In genomic region chr12:58393152-58393551, GRCh38 we compare ENCODE assay signal across 28 cellular contexts.
A peak's percentile ranks its signal among the peaks of the same experiment; 100 is the strongest.
DNase-seq lines count a peak whose midpoint lies in the region; ATAC-seq, FAIRE-seq and TF ChIP-seq lines count a peak whose summit lies in the region.
"Had no signal": no experiment of that assay in that cellular context is flagged by ENCODE, and none has a peak within 500 bp of the region (broad histone marks: within the 10 kb centered on the region; RNA-seq: fewer than 3 reads in every experiment).

No MANE protein-coding gene starts in this region.

- H3K36me3 Mint-ChIP-seq in glutamatergic neuron (ENCODE audit: unreplicated experiment) = peaks cover 4% of the 10 kb centered on the region
- no peaks in the 10 kb centered on the region for H3K36me3 Mint-ChIP-seq in nephron progenitor cell (ENCODE audit: low read depth)
- H3K36me3 Mint-ChIP-seq: CD8-positive, alpha-beta T cell; mesothelial cell of epicardium; natural killer cell had no signal

- FAIRE-seq in D721Med (lab: Jason Lieb, UNC) = no peak

- no CpG with 5 or more reads among the region's 3 CpGs for WGBS in IMR-90 (ENCODE audit: extremely low coverage in 2 of 2, insufficient read length in 1 of 2), 2 experiments

- dilution Hi-C loops in IMR-90 (cut with HindIII; ENCODE audit: low sequenced_read_pairs, unreplicated experiment) = no loop called here

- intact Hi-C loops in IMR-90 (cut with micrococcal nuclease) = no loop called here

- no peak overlapping the region for H4K8ac ChIP-seq in IMR-90 (ENCODE audit: low read depth in 2 of 2, low read length in 2 of 2)

- H3K4me3 Mint-ChIP-seq in glutamatergic neuron (ENCODE audit: unreplicated experiment) (no peak overlapping the region), nephron progenitor cell (no peak overlapping the region)
- H3K4me3 Mint-ChIP-seq: CD8-positive, alpha-beta T cell; mesothelial cell of epicardium; natural killer cell; T-helper 17 cell had no signal

- POLR2A ChIA-PET in IMR-90 (lab: Charles Lee; ENCODE audit: unreplicated experiment) = no interaction called here

- H2AFZ ChIP-seq in IMR-90 (replicated peaks; ENCODE audit: low read length, poor library complexity) = no peak overlapping the region
- H2AFZ ChIP-seq: parathyroid adenoma had no signal

- H3K9me3 ChIP-seq in IMR-90 (ENCODE audit: control insufficient read depth, insufficient read depth, low read length) (no peaks in the 10 kb centered on the region), right atrium auricular region (no peaks in the 10 kb centered on the region)
- H3K9me3 ChIP-seq: adrenal gland, esophagus muscularis mucosa, HAP-1, MG63, SJCRH30, suprapubic skin had no signal

- H3K4me2 ChIP-seq in IMR-90 (ENCODE audit: low read depth, low read length) = no peak overlapping the region

- no peaks in the 10 kb centered on the region for H4K20me1 ChIP-seq in IMR-90 (ENCODE audit: insufficient read depth, low read length)

- H3K27ac Mint-ChIP-seq in glutamatergic neuron (ENCODE audit: unreplicated experiment) = no peak overlapping the region
- H3K27ac Mint-ChIP-seq in nephron progenitor cell = no peak overlapping the region
- H3K27ac Mint-ChIP-seq: CD8-positive, alpha-beta T cell; mesothelial cell of epicardium; natural killer cell; T-helper 17 cell had no signal

- peaks cover 6% of the 10 kb centered on the region; the same call in 1 of the 2 replicates for H3K9me1 ChIP-seq in IMR-90 (ENCODE audit: insufficient read depth, low read length)

- DNase-seq in Daoy (ENCODE audit: low read depth) = peak; percentile 28
- DNase-seq in IMR-90 = peak; percentile 52
- peak; percentile 16 for DNase-seq in amniotic stem cell (lab: John Stamatoyannopoulos, UW)
- DNase-seq in kidney tubule cell (ENCODE audit: low spot score) = peak; percentile 80
- no peak for DNase-seq in glutamatergic neuron
- DNase-seq in nephron progenitor cell = no peak
- DNase-seq in D721Med (ENCODE audit: insufficient read length, low spot score) = no peak
- no peak for DNase-seq in right atrium auricular region (ENCODE audit: low spot score)
- DNase-seq: activated CD4-positive, alpha-beta T cell treated with anti-CD3 and anti-CD28 coated beads, Interleukin-2, amount 50 U/mL, for 48 hours; activated effector memory CD4-positive, alpha-beta T cell treated with anti-CD3 and anti-CD28 coated beads, Interleukin-2, amount 50 U/mL, for 16 hours; adrenal gland; CD8-positive, alpha-beta T cell; DMS79; effector CD4-positive, alpha-beta T cell; MG63; natural killer cell; NCI-H146; NCI-H2171; OCI-M1; T-helper 17 cell had no signal

- no peak overlapping the region for H2BK15ac ChIP-seq in IMR-90 (ENCODE audit: low read depth, low read length)

- H3K4me3 ChIP-seq in IMR-90 (ENCODE audit: insufficient read depth, low read depth, low read length) (no peak overlapping the region), right atrium auricular region (no peak overlapping the region)
- H3K4me3 ChIP-seq: adrenal gland, esophagus muscularis mucosa, HAP-1, MG63, SJCRH30, suprapubic skin had no signal

- no peak overlapping the region for H3K4ac ChIP-seq in IMR-90 (ENCODE audit: low read depth, low read length)

- no peak for TF ChIP-seq POLR2A in IMR-90 (IDR thresholded peaks at IDR 0.05; ENCODE audit: low read depth, low read length)

- BruUV-seq in IMR-90 (replicated peaks; lab: Mats Ljungman, UMichigan) = no TSS peak

- no peak overlapping the region for H4K5ac ChIP-seq in IMR-90 (ENCODE audit: low read depth, low read length)

- no peak overlapping the region for H3K18ac ChIP-seq in IMR-90 (ENCODE audit: low read depth, low read length)

- no peak overlapping the region for H3K14ac ChIP-seq in IMR-90 (replicated peaks; ENCODE audit: low read depth, low read length)

- H2AK9ac ChIP-seq in IMR-90 (replicated peaks; ENCODE audit: low read depth, low read length, poor library complexity) = no peak overlapping the region

- TF ChIP-seq CTCF in IMR-90 (conservative IDR thresholded peaks at IDR 0.05; ENCODE audit: low read depth, low read length) = no peak
- no peak for TF ChIP-seq CTCF in glutamatergic neuron (IDR thresholded peaks at IDR 0.05; ENCODE audit: partially characterized antibody, unreplicated experiment)
- TF ChIP-seq CTCF in nephron progenitor cell (IDR thresholded peaks at IDR 0.05) = no peak
- TF ChIP-seq CTCF in D721Med (IDR thresholded peaks at IDR 0.05; ENCODE audit: insufficient read depth, missing control alignments) = no peak
- no peak for TF ChIP-seq CTCF in right atrium auricular region (IDR thresholded peaks at IDR 0.05)

- no peaks in the 10 kb centered on the region; the same call in 1 of the 2 replicates for H3K4me1 ChIP-seq in IMR-90 (ENCODE audit: control insufficient read depth, insufficient read depth, low read length)
- H3K4me1 ChIP-seq in right atrium auricular region = no peaks in the 10 kb centered on the region
- H3K4me1 ChIP-seq: adrenal gland, esophagus muscularis mucosa, HAP-1, parathyroid adenoma, SJCRH30, suprapubic skin had no signal

- H3K27me3 ChIP-seq in IMR-90 (ENCODE audit: control insufficient read depth, insufficient read depth, low read length) (no peaks in the 10 kb centered on the region), right atrium auricular region (no peaks in the 10 kb centered on the region)
- H3K27me3 ChIP-seq: adrenal gland, esophagus muscularis mucosa, MG63, suprapubic skin had no signal

- H3K79me1 ChIP-seq in IMR-90 (ENCODE audit: low read depth in 1 of 2, low read length in 2 of 2) = no peaks in the 10 kb centered on the region

- H3K23ac ChIP-seq in IMR-90 (ENCODE audit: low read depth, low read length) = no peak overlapping the region

- no peak overlapping the region for H2AK5ac ChIP-seq in IMR-90 (ENCODE audit: low read depth, low read length)

- peak; percentile 78 for ATAC-seq in IMR-90 (ENCODE audit: low read depth)
- ATAC-seq: CD8-positive, alpha-beta T cell; natural killer cell; sciatic nerve; T-helper 17 cell had no signal

- no peak overlapping the region for H2BK20ac ChIP-seq in IMR-90 (ENCODE audit: low read depth, low read length)

- H3K9me3 Mint-ChIP-seq in glutamatergic neuron (ENCODE audit: unreplicated experiment) (peaks cover 4% of the 10 kb centered on the region), nephron progenitor cell (no peaks in the 10 kb centered on the region)
- H3K9me3 Mint-ChIP-seq: CD8-positive, alpha-beta T cell had no signal

- H3K56ac ChIP-seq in IMR-90 (ENCODE audit: extremely low read depth, insufficient read depth, low read length) = no peak overlapping the region

- H3K36me3 ChIP-seq in IMR-90 (ENCODE audit: control insufficient read depth, insufficient read depth, low read length) (no peaks in the 10 kb centered on the region), right atrium auricular region (no peaks in the 10 kb centered on the region)
- H3K36me3 ChIP-seq: adrenal gland, esophagus muscularis mucosa, HAP-1, MG63, SJCRH30, suprapubic skin had no signal

- H3K27ac ChIP-seq in IMR-90 (ENCODE audit: insufficient read depth, low read length) = no peak overlapping the region
- no peak overlapping the region for H3K27ac ChIP-seq in right atrium auricular region
- H3K27ac ChIP-seq: adrenal gland, esophagus muscularis mucosa, parathyroid adenoma, SJCRH30, suprapubic skin, VCaP had no signal

- no peak overlapping the region for H3K9ac ChIP-seq in IMR-90 (ENCODE audit: low read depth, low read length)
- H3K9ac ChIP-seq: parathyroid adenoma had no signal

- H2BK120ac ChIP-seq in IMR-90 (ENCODE audit: low read depth, low read length) = no peak overlapping the region

- H3K4me1 Mint-ChIP-seq in glutamatergic neuron (ENCODE audit: low read depth, unreplicated experiment) = peaks cover 5% of the 10 kb centered on the region
- H3K4me1 Mint-ChIP-seq in nephron progenitor cell = no peaks in the 10 kb centered on the region
- H3K4me1 Mint-ChIP-seq: natural killer cell, T-helper 17 cell had no signal

- in situ Hi-C loops in IMR-90 (cut with MboI; ENCODE audit: low sequenced_read_pairs) = no loop called here

- no peak overlapping the region for H4K91ac ChIP-seq in IMR-90 (ENCODE audit: insufficient read depth, low read depth, low read length)

- H3K27me3 Mint-ChIP-seq in glutamatergic neuron (ENCODE audit: unreplicated experiment) (no peaks in the 10 kb centered on the region), nephron progenitor cell (ENCODE audit: low read depth, poor library complexity) (peaks cover 8% of the 10 kb centered on the region)

- no peak overlapping the region for H2BK5ac ChIP-seq in IMR-90 (ENCODE audit: low read depth, low read length, poor library complexity, severe bottlenecking)

- no peak for TF ChIP-seq RAD21 in IMR-90 (IDR thresholded peaks at IDR 0.05; ENCODE audit: low read length)

- CTCF ChIA-PET in IMR-90 (lab: Yijun Ruan, JAX) = no interaction called here

TF ChIP-seq in IMR-90, 13 proteins besides CTCF, POLR2A, EP300 and RAD21 (continues in another document):
- TF ChIP-seq MXI1 (IDR thresholded peaks at IDR 0.05; ENCODE audit: borderline replicate concordance, low read depth, low read length) (no peak), CEBPB (IDR thresholded peaks at IDR 0.05; ENCODE audit: low read depth, low read length) (no peak), MAZ (IDR thresholded peaks at IDR 0.05; ENCODE audit: borderline replicate concordance, low read depth, low read length) (no peak), RCOR1 (IDR thresholded peaks at IDR 0.05; ENCODE audit: insufficient replicate concordance, low read length) (no peak), ELK1 (IDR thresholded peaks at IDR 0.05; ENCODE audit: borderline replicate concordance, low read depth, low read length) (no peak), USF2 (IDR thresholded peaks at IDR 0.05; ENCODE audit: low read depth, low read length) (no peak), SMC3 (IDR thresholded peaks at IDR 0.05; ENCODE audit: low read depth, low read length) (no peak), CHD1 (IDR thresholded peaks at IDR 0.05; ENCODE audit: low read depth, low read length) (no peak), FOS (IDR thresholded peaks at IDR 0.05; ENCODE audit: low read depth, low read length) (no peak), NFE2L2 (IDR thresholded peaks at IDR 0.05; ENCODE audit: low read depth, low read length) (no peak)

Comparison
In these comparisons a context has a peak if more than half of its experiments do, and no peak if none do; other contexts are left out.
1. DNase-seq: peak in Daoy (single experiment), IMR-90 (single experiment), amniotic stem cell (single experiment) and kidney tubule cell (single experiment); none in glutamatergic neuron (single experiment), nephron progenitor cell (single experiment), D721Med (single experiment) and right atrium auricular region (single experiment).